In the genomic region with DNA sequence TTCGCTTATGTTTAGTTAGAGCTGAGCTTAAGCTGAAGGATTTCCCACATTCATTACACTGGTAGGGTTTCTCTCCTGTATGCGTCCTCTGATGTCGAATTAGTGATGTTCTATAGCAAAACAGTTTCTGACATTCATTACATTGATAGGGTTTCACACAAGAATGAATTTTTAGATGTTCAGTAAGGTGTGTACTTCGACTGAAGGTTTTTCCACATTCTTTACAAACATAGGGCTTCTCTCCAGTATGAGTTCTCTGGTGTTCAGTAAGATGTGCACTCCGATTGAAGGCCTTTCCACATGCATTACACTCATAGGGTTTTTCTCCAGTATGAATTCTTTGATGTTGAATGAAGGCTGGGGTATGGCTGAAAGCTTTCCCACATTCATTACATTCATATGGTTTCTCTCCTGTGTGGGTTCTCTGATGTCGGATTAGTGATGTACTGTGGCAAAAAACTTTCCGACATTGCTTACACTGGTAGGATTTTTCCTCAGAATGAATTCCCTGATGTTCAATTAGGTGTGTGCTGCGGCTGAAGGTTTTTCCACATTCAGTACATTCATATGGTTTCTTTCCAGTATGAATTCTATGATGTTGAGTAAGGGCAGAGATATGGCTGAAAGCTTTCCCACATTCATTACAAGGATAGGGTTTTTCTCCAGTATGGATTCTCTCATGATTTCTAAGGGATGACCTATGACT, we compare ENCODE assay signal across 2 cellular contexts.
TF ChIP-seq lines count a peak whose summit lies in the region.

No MANE protein-coding gene starts in this region.

TF ChIP-seq in GM23338, 12 proteins besides CTCF, POLR2A, EP300 and RAD21 (continues in another document):
- no peak for TF ChIP-seq EZH2phosphoT487 (IDR thresholded peaks at IDR 0.05; ENCODE audit: unreplicated experiment)
- TF ChIP-seq, protein P1, sequence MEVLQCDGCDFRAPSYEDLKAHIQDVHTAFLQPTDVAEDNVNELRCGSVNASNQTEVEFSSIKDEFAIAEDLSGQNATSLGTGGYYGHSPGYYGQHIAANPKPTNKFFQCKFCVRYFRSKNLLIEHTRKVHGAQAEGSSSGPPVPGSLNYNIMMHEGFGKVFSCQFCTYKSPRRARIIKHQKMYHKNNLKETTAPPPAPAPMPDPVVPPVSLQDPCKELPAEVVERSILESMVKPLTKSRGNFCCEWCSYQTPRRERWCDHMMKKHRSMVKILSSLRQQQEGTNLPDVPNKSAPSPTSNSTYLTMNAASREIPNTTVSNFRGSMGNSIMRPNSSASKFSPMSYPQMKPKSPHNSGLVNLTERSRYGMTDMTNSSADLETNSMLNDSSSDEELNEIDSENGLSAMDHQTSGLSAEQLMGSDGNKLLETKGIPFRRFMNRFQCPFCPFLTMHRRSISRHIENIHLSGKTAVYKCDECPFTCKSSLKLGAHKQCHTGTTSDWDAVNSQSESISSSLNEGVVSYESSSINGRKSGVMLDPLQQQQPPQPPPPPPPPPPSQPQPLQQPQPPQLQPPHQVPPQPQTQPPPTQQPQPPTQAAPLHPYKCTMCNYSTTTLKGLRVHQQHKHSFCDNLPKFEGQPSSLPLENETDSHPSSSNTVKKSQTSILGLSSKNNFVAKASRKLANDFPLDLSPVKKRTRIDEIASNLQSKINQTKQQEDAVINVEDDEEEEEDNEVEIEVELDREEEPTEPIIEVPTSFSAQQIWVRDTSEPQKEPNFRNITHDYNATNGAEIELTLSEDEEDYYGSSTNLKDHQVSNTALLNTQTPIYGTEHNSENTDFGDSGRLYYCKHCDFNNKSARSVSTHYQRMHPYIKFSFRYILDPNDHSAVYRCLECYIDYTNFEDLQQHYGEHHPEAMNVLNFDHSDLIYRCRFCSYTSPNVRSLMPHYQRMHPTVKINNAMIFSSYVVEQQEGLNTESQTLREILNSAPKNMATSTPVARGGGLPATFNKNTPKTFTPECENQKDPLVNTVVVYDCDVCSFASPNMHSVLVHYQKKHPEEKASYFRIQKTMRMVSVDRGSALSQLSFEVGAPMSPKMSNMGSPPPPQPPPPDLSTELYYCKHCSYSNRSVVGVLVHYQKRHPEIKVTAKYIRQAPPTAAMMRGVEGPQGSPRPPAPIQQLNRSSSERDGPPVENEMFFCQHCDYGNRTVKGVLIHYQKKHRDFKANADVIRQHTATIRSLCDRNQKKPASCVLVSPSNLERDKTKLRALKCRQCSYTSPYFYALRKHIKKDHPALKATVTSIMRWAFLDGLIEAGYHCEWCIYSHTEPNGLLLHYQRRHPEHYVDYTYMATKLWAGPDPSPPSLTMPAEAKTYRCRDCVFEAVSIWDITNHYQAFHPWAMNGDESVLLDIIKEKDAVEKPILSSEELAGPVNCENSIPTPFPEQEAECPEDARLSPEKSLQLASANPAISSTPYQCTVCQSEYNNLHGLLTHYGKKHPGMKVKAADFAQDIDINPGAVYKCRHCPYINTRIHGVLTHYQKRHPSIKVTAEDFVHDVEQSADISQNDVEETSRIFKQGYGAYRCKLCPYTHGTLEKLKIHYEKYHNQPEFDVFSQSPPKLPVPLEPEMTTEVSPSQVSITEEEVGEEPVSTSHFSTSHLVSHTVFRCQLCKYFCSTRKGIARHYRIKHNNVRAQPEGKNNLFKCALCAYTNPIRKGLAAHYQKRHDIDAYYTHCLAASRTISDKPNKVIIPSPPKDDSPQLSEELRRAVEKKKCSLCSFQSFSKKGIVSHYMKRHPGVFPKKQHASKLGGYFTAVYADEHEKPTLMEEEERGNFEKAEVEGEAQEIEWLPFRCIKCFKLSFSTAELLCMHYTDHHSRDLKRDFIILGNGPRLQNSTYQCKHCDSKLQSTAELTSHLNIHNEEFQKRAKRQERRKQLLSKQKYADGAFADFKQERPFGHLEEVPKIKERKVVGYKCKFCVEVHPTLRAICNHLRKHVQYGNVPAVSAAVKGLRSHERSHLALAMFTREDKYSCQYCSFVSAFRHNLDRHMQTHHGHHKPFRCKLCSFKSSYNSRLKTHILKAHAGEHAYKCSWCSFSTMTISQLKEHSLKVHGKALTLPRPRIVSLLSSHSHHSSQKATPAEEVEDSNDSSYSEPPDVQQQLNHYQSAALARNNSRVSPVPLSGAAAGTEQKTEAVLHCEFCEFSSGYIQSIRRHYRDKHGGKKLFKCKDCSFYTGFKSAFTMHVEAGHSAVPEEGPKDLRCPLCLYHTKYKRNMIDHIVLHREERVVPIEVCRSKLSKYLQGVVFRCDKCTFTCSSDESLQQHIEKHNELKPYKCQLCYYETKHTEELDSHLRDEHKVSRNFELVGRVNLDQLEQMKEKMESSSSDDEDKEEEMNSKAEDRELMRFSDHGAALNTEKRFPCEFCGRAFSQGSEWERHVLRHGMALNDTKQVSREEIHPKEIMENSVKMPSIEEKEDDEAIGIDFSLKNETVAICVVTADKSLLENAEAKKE (CRISPR knock-in tag; IDR thresholded peaks at IDR 0.05) = no peak
- TF ChIP-seq, protein P2, sequence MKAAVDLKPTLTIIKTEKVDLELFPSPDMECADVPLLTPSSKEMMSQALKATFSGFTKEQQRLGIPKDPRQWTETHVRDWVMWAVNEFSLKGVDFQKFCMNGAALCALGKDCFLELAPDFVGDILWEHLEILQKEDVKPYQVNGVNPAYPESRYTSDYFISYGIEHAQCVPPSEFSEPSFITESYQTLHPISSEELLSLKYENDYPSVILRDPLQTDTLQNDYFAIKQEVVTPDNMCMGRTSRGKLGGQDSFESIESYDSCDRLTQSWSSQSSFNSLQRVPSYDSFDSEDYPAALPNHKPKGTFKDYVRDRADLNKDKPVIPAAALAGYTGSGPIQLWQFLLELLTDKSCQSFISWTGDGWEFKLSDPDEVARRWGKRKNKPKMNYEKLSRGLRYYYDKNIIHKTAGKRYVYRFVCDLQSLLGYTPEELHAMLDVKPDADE (IDR thresholded peaks at IDR 0.05) = no peak
- no peak for TF ChIP-seq POLR2AphosphoS5 (IDR thresholded peaks at IDR 0.05; ENCODE audit: low read depth)
- TF ChIP-seq STAT1 (IDR thresholded peaks at IDR 0.05; ENCODE audit: unreplicated experiment) = no peak
- TF ChIP-seq JUNB (IDR thresholded peaks at IDR 0.05; ENCODE audit: unreplicated experiment) = no peak
- TF ChIP-seq ZNF114 (CRISPR knock-in tag; IDR thresholded peaks at IDR 0.05) = no peak
- TF ChIP-seq, protein P3, sequence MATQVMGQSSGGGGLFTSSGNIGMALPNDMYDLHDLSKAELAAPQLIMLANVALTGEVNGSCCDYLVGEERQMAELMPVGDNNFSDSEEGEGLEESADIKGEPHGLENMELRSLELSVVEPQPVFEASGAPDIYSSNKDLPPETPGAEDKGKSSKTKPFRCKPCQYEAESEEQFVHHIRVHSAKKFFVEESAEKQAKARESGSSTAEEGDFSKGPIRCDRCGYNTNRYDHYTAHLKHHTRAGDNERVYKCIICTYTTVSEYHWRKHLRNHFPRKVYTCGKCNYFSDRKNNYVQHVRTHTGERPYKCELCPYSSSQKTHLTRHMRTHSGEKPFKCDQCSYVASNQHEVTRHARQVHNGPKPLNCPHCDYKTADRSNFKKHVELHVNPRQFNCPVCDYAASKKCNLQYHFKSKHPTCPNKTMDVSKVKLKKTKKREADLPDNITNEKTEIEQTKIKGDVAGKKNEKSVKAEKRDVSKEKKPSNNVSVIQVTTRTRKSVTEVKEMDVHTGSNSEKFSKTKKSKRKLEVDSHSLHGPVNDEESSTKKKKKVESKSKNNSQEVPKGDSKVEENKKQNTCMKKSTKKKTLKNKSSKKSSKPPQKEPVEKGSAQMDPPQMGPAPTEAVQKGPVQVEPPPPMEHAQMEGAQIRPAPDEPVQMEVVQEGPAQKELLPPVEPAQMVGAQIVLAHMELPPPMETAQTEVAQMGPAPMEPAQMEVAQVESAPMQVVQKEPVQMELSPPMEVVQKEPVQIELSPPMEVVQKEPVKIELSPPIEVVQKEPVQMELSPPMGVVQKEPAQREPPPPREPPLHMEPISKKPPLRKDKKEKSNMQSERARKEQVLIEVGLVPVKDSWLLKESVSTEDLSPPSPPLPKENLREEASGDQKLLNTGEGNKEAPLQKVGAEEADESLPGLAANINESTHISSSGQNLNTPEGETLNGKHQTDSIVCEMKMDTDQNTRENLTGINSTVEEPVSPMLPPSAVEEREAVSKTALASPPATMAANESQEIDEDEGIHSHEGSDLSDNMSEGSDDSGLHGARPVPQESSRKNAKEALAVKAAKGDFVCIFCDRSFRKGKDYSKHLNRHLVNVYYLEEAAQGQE (IDR thresholded peaks at IDR 0.05; ENCODE audit: unreplicated experiment) = no peak

TF ChIP-seq in K562, 482 proteins besides CTCF, POLR2A, EP300 and RAD21:
- TF ChIP-seq TRIM28 (IDR thresholded peaks at IDR 0.05) = peak; percentile 93
- no peak for TF ChIP-seq NFXL1 (CRISPR knock-in tag; IDR thresholded peaks at IDR 0.05)
- peak; percentile 76; the same call in 1 of the 2 replicates for TF ChIP-seq XRCC3 (IDR thresholded peaks at IDR 0.05)
- TF ChIP-seq, protein P4, sequence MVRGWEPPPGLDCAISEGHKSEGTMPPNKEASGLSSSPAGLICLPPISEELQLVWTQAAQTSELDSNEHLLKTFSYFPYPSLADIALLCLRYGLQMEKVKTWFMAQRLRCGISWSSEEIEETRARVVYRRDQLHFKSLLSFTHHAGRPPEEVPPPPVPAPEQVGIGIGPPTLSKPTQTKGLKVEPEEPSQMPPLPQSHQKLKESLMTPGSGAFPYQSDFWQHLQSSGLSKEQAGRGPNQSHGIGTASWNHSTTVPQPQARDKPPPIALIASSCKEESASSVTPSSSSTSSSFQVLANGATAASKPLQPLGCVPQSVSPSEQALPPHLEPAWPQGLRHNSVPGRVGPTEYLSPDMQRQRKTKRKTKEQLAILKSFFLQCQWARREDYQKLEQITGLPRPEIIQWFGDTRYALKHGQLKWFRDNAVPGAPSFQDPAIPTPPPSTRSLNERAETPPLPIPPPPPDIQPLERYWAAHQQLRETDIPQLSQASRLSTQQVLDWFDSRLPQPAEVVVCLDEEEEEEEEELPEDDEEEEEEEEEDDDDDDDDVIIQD (CRISPR knock-in tag; IDR thresholded peaks at IDR 0.05) = no peak
- no peak for TF ChIP-seq PCBP2 (IDR thresholded peaks at IDR 0.05; ENCODE audit: low read depth, low read length, poor library complexity, severe bottlenecking)
- 0 out of 4 replicates have a peak, but pooled peaks of 1 of the 2 experiments have one; percentile 33 for TF ChIP-seq TRIM24 (IDR thresholded peaks at IDR 0.05)
- TF ChIP-seq SMARCC2 (IDR thresholded peaks at IDR 0.05; ENCODE audit: low read depth) = no peak
- no peak for TF ChIP-seq MECOM (CRISPR knock-in tag; IDR thresholded peaks at IDR 0.05)
- TF ChIP-seq, protein P5, sequence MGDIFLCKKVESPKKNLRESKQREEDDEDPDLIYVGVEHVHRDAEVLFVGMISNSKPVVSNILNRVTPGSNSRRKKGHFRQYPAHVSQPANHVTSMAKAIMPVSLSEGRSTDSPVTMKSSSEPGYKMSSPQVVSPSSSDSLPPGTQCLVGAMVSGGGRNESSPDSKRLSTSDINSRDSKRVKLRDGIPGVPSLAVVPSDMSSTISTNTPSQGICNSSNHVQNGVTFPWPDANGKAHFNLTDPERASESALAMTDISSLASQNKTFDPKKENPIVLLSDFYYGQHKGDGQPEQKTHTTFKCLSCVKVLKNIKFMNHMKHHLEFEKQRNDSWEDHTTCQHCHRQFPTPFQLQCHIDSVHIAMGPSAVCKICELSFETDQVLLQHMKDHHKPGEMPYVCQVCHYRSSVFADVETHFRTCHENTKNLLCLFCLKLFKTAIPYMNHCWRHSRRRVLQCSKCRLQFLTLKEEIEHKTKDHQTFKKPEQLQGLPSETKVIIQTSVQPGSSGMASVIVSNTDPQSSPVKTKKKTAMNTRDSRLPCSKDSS (IDR thresholded peaks at IDR 0.05; ENCODE audit: low read depth, partially characterized antibody) = peak; percentile 47
- TF ChIP-seq ZNF75A (CRISPR knock-in tag; IDR thresholded peaks at IDR 0.05) = peak; percentile 90
- TF ChIP-seq ZNF274 (IDR thresholded peaks at IDR 0.05; ENCODE audit: borderline replicate concordance, low read depth, low read length) = peak; percentile 98
- TF ChIP-seq ZNF589 (CRISPR knock-in tag; IDR thresholded peaks at IDR 0.05; ENCODE audit: low read depth) = no peak
- peak in 1 of 2 experiments; percentile 26; a peak in 1 of 3 replicates for TF ChIP-seq CBX3 (IDR thresholded peaks at IDR 0.05; ENCODE audit: borderline replicate concordance in 1 of 2, low read length in 2 of 2)
